Comparison of ENCODE assay signal across 16 cellular contexts in genomic region chr2:12389354-12390045, GRCh38.
DNase-seq lines count a peak whose midpoint lies in the region; ATAC-seq, FAIRE-seq and TF ChIP-seq lines count a peak whose summit lies in the region.
"Had no signal": no experiment of that assay in that cellular context is flagged by ENCODE, and none has a peak within 500 bp of the region (broad histone marks: within the 10 kb centered on the region; RNA-seq: fewer than 3 reads in every experiment).

No MANE protein-coding gene starts in this region.

- no peaks in the 10 kb centered on the region for H3K4me1 ChIP-seq in A549
- H3K4me1 ChIP-seq in IMR-90 (ENCODE audit: control insufficient read depth, insufficient read depth, low read length), result no peaks in the 10 kb centered on the region
- H3K4me1 ChIP-seq: prostate gland had no signal

- no peak for TF ChIP-seq CTCF in A549 (IDR thresholded peaks at IDR 0.05)
- no peak for TF ChIP-seq CTCF in IMR-90 (conservative IDR thresholded peaks at IDR 0.05; ENCODE audit: low read depth, low read length)
- TF ChIP-seq CTCF in choroid plexus epithelial cell (conservative IDR thresholded peaks at IDR 0.05; ENCODE audit: low read depth, low read length), result no peak

- H3K27ac ChIP-seq in A549 (no peak overlapping the region), IMR-90 (ENCODE audit: insufficient read depth, low read length) (no peak overlapping the region)
- H3K27ac ChIP-seq: heart right ventricle, prostate gland had no signal

- BruUV-seq in IMR-90 (replicated peaks; lab: Mats Ljungman, UMichigan), result no TSS peak

- no peak overlapping the region for H2AK5ac ChIP-seq in IMR-90 (ENCODE audit: low read depth, low read length)

- ATAC-seq in A549 (no peak), IMR-90 (ENCODE audit: low read depth) (no peak), GM19324 (IDR thresholded peaks at IDR 0.05; ENCODE audit: low FRiP score, unreplicated experiment) (no peak), GM21786 (IDR thresholded peaks at IDR 0.05; ENCODE audit: unreplicated experiment) (no peak)
- ATAC-seq: activated CD4-positive, alpha-beta T cell treated with anti-CD3 and anti-CD28 coated beads for 36 hours; heart right ventricle had no signal

- H2AK9ac ChIP-seq in IMR-90 (replicated peaks; ENCODE audit: low read depth, low read length, poor library complexity), result no peak overlapping the region

- no peaks in the 10 kb centered on the region for H4K20me1 ChIP-seq in IMR-90 (ENCODE audit: insufficient read depth, low read length)

- H4K8ac ChIP-seq in IMR-90 (ENCODE audit: low read depth in 2 of 2, low read length in 2 of 2), result no peak overlapping the region

- no peak overlapping the region for H2BK20ac ChIP-seq in IMR-90 (ENCODE audit: low read depth, low read length)

- 6% methylated on average over 9 of the region's 9 CpGs for WGBS in A549 (ENCODE audit: missing lambda C conversion rate)
- 75% methylated on average over 1 of the region's 9 CpGs; no CpG with 5 or more reads in 1 of the 2 experiments for WGBS in IMR-90 (ENCODE audit: extremely low coverage in 2 of 2, insufficient read length in 1 of 2), 2 experiments

- H3K9me3 ChIP-seq in A549 (no peaks in the 10 kb centered on the region), IMR-90 (ENCODE audit: control insufficient read depth, insufficient read depth, low read length) (no peaks in the 10 kb centered on the region)
- H3K9me3 ChIP-seq: prostate gland had no signal

- no peak for TF ChIP-seq EP300 in A549 (IDR thresholded peaks at IDR 0.05)

- intact Hi-C loops in IMR-90 (cut with micrococcal nuclease), result no loop called here

- peaks cover 2% of the 10 kb centered on the region; the same call in 1 of the 2 replicates for H3K27me3 ChIP-seq in IMR-90 (ENCODE audit: control insufficient read depth, insufficient read depth, low read length)
- H3K27me3 ChIP-seq: heart right ventricle had no signal

- no peaks in the 10 kb centered on the region for H3K9me1 ChIP-seq in IMR-90 (ENCODE audit: insufficient read depth, low read length)

- H3K14ac ChIP-seq in IMR-90 (replicated peaks; ENCODE audit: low read depth, low read length), result no peak overlapping the region

- dilution Hi-C loops in IMR-90 (cut with HindIII; ENCODE audit: low sequenced_read_pairs, unreplicated experiment), result no loop called here

- no peak overlapping the region for H2BK120ac ChIP-seq in IMR-90 (ENCODE audit: low read depth, low read length)

- no peak overlapping the region for H2BK5ac ChIP-seq in IMR-90 (ENCODE audit: low read depth, low read length, poor library complexity, severe bottlenecking)

- CTCF ChIA-PET in A549 (lab: Yijun Ruan, JAX), result no interaction called here
- CTCF ChIA-PET in IMR-90 (lab: Yijun Ruan, JAX), result interaction anchor here (1.0 to 2.1 kb wide), 2 partner anchors 8 to 18 kb away, joined by 3 to 5 read pairs; no protein-coding TSS in a partner anchor

- in situ Hi-C loops in IMR-90 (cut with MboI; ENCODE audit: low sequenced_read_pairs), result no loop called here

- POLR2A ChIA-PET in A549 (lab: Yijun Ruan, JAX), result no interaction called here
- POLR2A ChIA-PET in IMR-90 (lab: Charles Lee; ENCODE audit: unreplicated experiment), result no interaction called here

- H3K4ac ChIP-seq in IMR-90 (ENCODE audit: low read depth, low read length), result no peak overlapping the region

- H4K5ac ChIP-seq in IMR-90 (ENCODE audit: low read depth, low read length), result no peak overlapping the region

- H3K4me2 ChIP-seq in A549 (no peak overlapping the region), IMR-90 (ENCODE audit: low read depth, low read length) (peak overlapping the region; percentile 19; the same call in 1 of the 2 replicates)

- no peaks in the 10 kb centered on the region for H3K79me1 ChIP-seq in IMR-90 (ENCODE audit: low read depth in 1 of 2, low read length in 2 of 2)

- H3K56ac ChIP-seq in IMR-90 (ENCODE audit: extremely low read depth, insufficient read depth, low read length), result no peak overlapping the region

- H2AFZ ChIP-seq in IMR-90 (replicated peaks; ENCODE audit: low read length, poor library complexity), result peak overlapping the region; percentile 26

- TF ChIP-seq RAD21 in A549 (conservative IDR thresholded peaks at IDR 0.05 in 1 of 2, IDR thresholded peaks at IDR 0.05 in 1 of 2) (no peak), IMR-90 (IDR thresholded peaks at IDR 0.05; ENCODE audit: low read length) (no peak)

- no peak overlapping the region for H4K91ac ChIP-seq in IMR-90 (ENCODE audit: insufficient read depth, low read depth, low read length)

- H2BK15ac ChIP-seq in IMR-90 (ENCODE audit: low read depth, low read length), result no peak overlapping the region

- no peaks in the 10 kb centered on the region for H3K36me3 ChIP-seq in IMR-90 (ENCODE audit: control insufficient read depth, insufficient read depth, low read length)
- H3K36me3 ChIP-seq: heart right ventricle, prostate gland had no signal

- no peak overlapping the region for H3K9ac ChIP-seq in IMR-90 (ENCODE audit: low read depth, low read length)

- H3K4me3 ChIP-seq in A549 (no peak overlapping the region), IMR-90 (ENCODE audit: insufficient read depth, low read depth, low read length) (no peak overlapping the region), choroid plexus epithelial cell (ENCODE audit: low read depth, low read length) (no peak overlapping the region)
- H3K4me3 ChIP-seq: heart right ventricle, prostate gland had no signal

- FAIRE-seq in A549 (lab: Jason Lieb, UNC), result peak; percentile 46
- FAIRE-seq: islet of Langerhans, small intestine had no signal

- DNase-seq in A549 (ENCODE audit: low read depth in 1 of 2, low spot score in 1 of 2) (no peak), IMR-90 (peak; percentile 23), choroid plexus epithelial cell (ENCODE audit: low read depth) (peak; percentile 31), left kidney (ENCODE audit: low read depth, low spot score) (peak; percentile 20), GM19240 (ENCODE audit: insufficient read length, low spot score) (no peak), SIG-M5 (lab: John Stamatoyannopoulos, UW) (no peak)
- DNase-seq: activated CD4-positive, alpha-beta T cell treated with anti-CD3 and anti-CD28 coated beads for 36 hours; heart right ventricle; NCI-H1694 treated with DMSO at 0.1 percent for 48 hours; NCI-H345; small intestine; stimulated activated CD4-positive, alpha-beta T cell treated with anti-CD3 and anti-CD28 coated beads, Interleukin-4, amount 100 ng/mL, for 4 hours had no signal

- no peak overlapping the region for H3K23ac ChIP-seq in IMR-90 (ENCODE audit: low read depth, low read length)

- TF ChIP-seq POLR2A in A549 (IDR thresholded peaks at IDR 0.05; ENCODE audit: low read length) (no peak), IMR-90 (IDR thresholded peaks at IDR 0.05; ENCODE audit: low read depth, low read length) (no peak)

- no peak overlapping the region for H3K18ac ChIP-seq in IMR-90 (ENCODE audit: low read depth, low read length)

TF ChIP-seq in A549, 52 proteins besides CTCF, POLR2A, EP300 and RAD21:
- TF ChIP-seq HOXB5 (CRISPR knock-in tag; IDR thresholded peaks at IDR 0.05), result no peak
- TF ChIP-seq EHMT2 (IDR thresholded peaks at IDR 0.05; ENCODE audit: low read depth), result no peak
- TF ChIP-seq POLR2AphosphoS2 (conservative IDR thresholded peaks at IDR 0.05; ENCODE audit: low read length), result no peak
- TF ChIP-seq ATOH8 (CRISPR knock-in tag; IDR thresholded peaks at IDR 0.05; ENCODE audit: low read depth), result no peak
- TF ChIP-seq MYC (IDR thresholded peaks at IDR 0.05; ENCODE audit: borderline replicate concordance, low read length), result no peak
- TF ChIP-seq CEBPB (IDR thresholded peaks at IDR 0.05), result no peak
- no peak for TF ChIP-seq MAZ (IDR thresholded peaks at IDR 0.05; ENCODE audit: borderline replicate concordance, low read depth, low read length)
- no peak for TF ChIP-seq HEYL (CRISPR knock-in tag; IDR thresholded peaks at IDR 0.05)

TF ChIP-seq in IMR-90, 13 proteins besides CTCF, POLR2A, EP300 and RAD21:
- TF ChIP-seq MXI1 (IDR thresholded peaks at IDR 0.05; ENCODE audit: borderline replicate concordance, low read depth, low read length) (no peak), CEBPB (IDR thresholded peaks at IDR 0.05; ENCODE audit: low read depth, low read length) (no peak), CHD1 (IDR thresholded peaks at IDR 0.05; ENCODE audit: low read depth, low read length) (no peak), USF2 (IDR thresholded peaks at IDR 0.05; ENCODE audit: low read depth, low read length) (no peak), BHLHE40 (IDR thresholded peaks at IDR 0.05; ENCODE audit: low read depth, low read length) (no peak), MAFK (IDR thresholded peaks at IDR 0.05; ENCODE audit: low read depth, low read length) (no peak), ELK1 (IDR thresholded peaks at IDR 0.05; ENCODE audit: borderline replicate concordance, low read depth, low read length) (no peak), RCOR1 (IDR thresholded peaks at IDR 0.05; ENCODE audit: insufficient replicate concordance, low read length) (no peak), MAZ (IDR thresholded peaks at IDR 0.05; ENCODE audit: borderline replicate concordance, low read depth, low read length) (no peak), SMC3 (IDR thresholded peaks at IDR 0.05; ENCODE audit: low read depth, low read length) (no peak), NFE2L2 (IDR thresholded peaks at IDR 0.05; ENCODE audit: low read depth, low read length) (no peak), RFX5 (IDR thresholded peaks at IDR 0.05; ENCODE audit: low read depth, low read length) (no peak), FOS (IDR thresholded peaks at IDR 0.05; ENCODE audit: low read depth, low read length) (no peak)

Comparison
In these comparisons a context has a peak if more than half of its experiments do, and no peak if none do; other contexts are left out.
1. DNase-seq: peak in IMR-90 (single experiment), choroid plexus epithelial cell (single experiment) and left kidney (single experiment); none in A549 (0 of 2), GM19240 (single experiment) and SIG-M5 (single experiment).